Comparison of ENCODE assay signal across 1 cellular context in the genomic region with DNA sequence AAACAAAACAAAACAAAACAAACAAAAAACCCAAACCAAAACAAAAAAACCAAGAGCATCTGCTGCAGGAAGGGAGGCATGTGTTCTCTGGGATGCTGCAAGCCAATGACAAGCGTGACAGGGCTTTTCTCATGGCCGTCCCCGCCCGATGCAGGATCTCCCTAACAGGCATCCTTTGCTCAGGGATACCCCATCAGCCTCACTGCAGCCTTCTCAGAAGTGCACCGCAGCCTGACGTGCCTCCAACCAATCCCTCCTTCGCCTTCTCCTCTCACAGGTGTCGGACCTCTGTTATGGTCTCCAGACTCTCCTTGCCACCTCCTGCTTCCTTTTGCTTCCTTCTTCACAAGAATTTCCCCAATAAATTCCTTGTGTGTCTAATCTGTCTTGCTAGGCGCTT.
TF ChIP-seq lines count a peak whose summit lies in the region.

No MANE protein-coding gene starts in this region.

TF ChIP-seq in HepG2, 621 proteins besides CTCF, POLR2A, EP300 and RAD21 (continued from another document):
- TF ChIP-seq MNT (IDR thresholded peaks at IDR 0.05), result peak; percentile 60
